In the genomic region with DNA sequence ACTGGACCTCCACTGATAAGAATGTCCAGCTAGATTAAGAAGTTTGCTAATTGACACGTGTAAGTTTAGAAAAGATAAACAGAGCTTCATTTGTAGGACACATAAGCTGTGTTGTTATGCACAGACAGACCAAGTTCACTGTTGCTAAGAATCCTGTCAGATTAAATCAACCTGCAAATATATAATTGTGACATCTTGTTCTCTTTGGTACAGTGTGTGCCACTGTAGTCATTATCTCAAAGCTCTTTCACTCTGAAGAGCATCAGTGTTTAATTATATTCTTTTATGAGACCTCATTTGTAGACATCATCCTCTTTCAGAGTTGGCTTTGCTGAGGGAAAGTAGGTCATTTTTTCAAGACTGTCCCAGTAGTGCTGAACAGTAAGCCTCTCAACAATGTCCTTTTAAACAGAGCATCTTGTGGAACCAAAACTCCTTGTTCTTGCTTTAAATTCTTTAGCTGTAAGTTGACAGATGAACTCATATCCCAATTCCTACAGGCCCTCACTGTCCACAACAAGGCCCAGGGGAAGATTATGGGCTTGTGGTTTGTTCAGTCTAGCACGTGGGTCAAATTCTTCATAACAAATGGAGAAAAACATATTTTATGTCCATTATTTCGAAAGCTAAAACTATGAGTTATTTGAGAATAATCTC, we compare ENCODE assay signal across 22 cellular contexts.
DNase-seq lines count a peak whose midpoint lies in the region; ATAC-seq and TF ChIP-seq lines count a peak whose summit lies in the region.
"Had no signal": no experiment of that assay in that cellular context is flagged by ENCODE, and none has a peak within 500 bp of the region (broad histone marks: within the 10 kb centered on the region; RNA-seq: fewer than 3 reads in every experiment).

No MANE protein-coding gene starts in this region.

- WGBS in heart right ventricle, 2 donors = 36 to 56% methylated on average over 3 of the region's 3 CpGs

- no peak for TF ChIP-seq CTCF in astrocyte of the spinal cord (IDR thresholded peaks at IDR 0.05; ENCODE audit: low read depth, low read length)
- TF ChIP-seq CTCF in heart right ventricle (IDR thresholded peaks at IDR 0.05) = no peak

- H3K4me3 ChIP-seq in astrocyte of the spinal cord (ENCODE audit: low read depth, low read length) = no peak overlapping the region
- H3K4me3 ChIP-seq in heart right ventricle = no peak overlapping the region
- H3K4me3 ChIP-seq in MG63 = no peak overlapping the region
- H3K4me3 ChIP-seq: BLaER1 treated with 17β-estradiol and CSF1 and Interleukin-3, amounts not matched to agents 10 nM and 100 nM; GM23338; neural progenitor cell; PC-9; right lobe of liver; thyroid gland had no signal

- intact Hi-C loops in heart right ventricle (cut with DNase I) (loop anchor here in 3 of 10 donors (10.0 kb wide), 1 partner anchor 1227 kb away; the partner anchor contains the start of gene SOX4 (in 3 of the 3)), sciatic nerve (cut with DNase I) (no loop called here)

- H3K9me3 ChIP-seq in heart right ventricle (peaks cover 0 to 9% (median 0%) of the 10 kb centered on the region in 11 donors), MG63 (no peaks in the 10 kb centered on the region)
- H3K9me3 ChIP-seq: BLaER1 treated with 17β-estradiol and CSF1 and Interleukin-3, amounts not matched to agents 10 nM and 100 nM; right lobe of liver; thyroid gland had no signal

- no peaks in the 10 kb centered on the region for H3K36me3 ChIP-seq in heart right ventricle
- H3K36me3 ChIP-seq in MG63 = no peaks in the 10 kb centered on the region
- H3K36me3 ChIP-seq: BLaER1 treated with 17β-estradiol and CSF1 and Interleukin-3, amounts not matched to agents 10 nM and 100 nM; neural progenitor cell; right lobe of liver; thyroid gland had no signal

- ATAC-seq in heart right ventricle (peak in 5 of 8 donors; percentile 14 to 90 (median 61)), sciatic nerve (peak; percentile 28), GM21360 (IDR thresholded peaks at IDR 0.05; ENCODE audit: unreplicated experiment) (no peak), HG03469 (IDR thresholded peaks at IDR 0.05; ENCODE audit: unreplicated experiment) (no peak)
- ATAC-seq: esophagus mucosa, GM23338, right lobe of liver had no signal

- H3K27ac ChIP-seq in heart right ventricle = no peak overlapping the region
- H3K27ac ChIP-seq: BLaER1 treated with 17β-estradiol and CSF1 and Interleukin-3, amounts not matched to agents 10 nM and 100 nM; neural progenitor cell; PC-9; right lobe of liver; thyroid gland had no signal

- no peaks in the 10 kb centered on the region for H3K27me3 ChIP-seq in heart right ventricle
- H3K27me3 ChIP-seq in MG63 = no peaks in the 10 kb centered on the region
- H3K27me3 ChIP-seq: BLaER1 treated with 17β-estradiol and CSF1 and Interleukin-3, amounts not matched to agents 10 nM and 100 nM; neural progenitor cell; right lobe of liver; thyroid gland had no signal

- DNase-seq in HCEC 1CT (peak; percentile 4), astrocyte of the spinal cord (ENCODE audit: low read depth, low spot score) (peak; percentile 61), heart right ventricle (no peak), sciatic nerve (ENCODE audit: low spot score) (no peak), MG63 (no peak), hypothalamus (lab: John Stamatoyannopoulos, UW) (no peak)
- DNase-seq: activated gamma-delta T cell; aorta; DMS 273 treated with DMSO at 0.1 percent for 48 hours; MM.1S; NCI-H1930; NCI-H524; PC-9; right lobe of liver; stimulated activated CD4-positive, alpha-beta T cell treated with anti-CD3 and anti-CD28 coated beads, Interleukin-4, amount 100 ng/mL, for 4 hours; thyroid gland had no signal

- H3K4me1 ChIP-seq in heart right ventricle = peaks cover 0 to 12% (median 0%) of the 10 kb centered on the region in 9 donors
- H3K4me1 ChIP-seq: neural progenitor cell, right lobe of liver had no signal

- in situ Hi-C loops in astrocyte of the spinal cord (cut with HindIII; ENCODE audit: low sequenced_read_pairs) = no loop called here

Comparison
In these comparisons a context has a peak if more than half of its experiments do, and no peak if none do; other contexts are left out.
1. DNase-seq: peak in HCEC 1CT (single experiment) and astrocyte of the spinal cord (single experiment); none in heart right ventricle (0 of 2), sciatic nerve (single experiment), MG63 (single experiment) and hypothalamus (0 of 51).
2. ATAC-seq: peak in heart right ventricle (5 of 8) and sciatic nerve (single experiment); none in GM21360 (single experiment) and HG03469 (single experiment).